ENCODE assay signal across 20 cellular contexts in the genomic region with DNA sequence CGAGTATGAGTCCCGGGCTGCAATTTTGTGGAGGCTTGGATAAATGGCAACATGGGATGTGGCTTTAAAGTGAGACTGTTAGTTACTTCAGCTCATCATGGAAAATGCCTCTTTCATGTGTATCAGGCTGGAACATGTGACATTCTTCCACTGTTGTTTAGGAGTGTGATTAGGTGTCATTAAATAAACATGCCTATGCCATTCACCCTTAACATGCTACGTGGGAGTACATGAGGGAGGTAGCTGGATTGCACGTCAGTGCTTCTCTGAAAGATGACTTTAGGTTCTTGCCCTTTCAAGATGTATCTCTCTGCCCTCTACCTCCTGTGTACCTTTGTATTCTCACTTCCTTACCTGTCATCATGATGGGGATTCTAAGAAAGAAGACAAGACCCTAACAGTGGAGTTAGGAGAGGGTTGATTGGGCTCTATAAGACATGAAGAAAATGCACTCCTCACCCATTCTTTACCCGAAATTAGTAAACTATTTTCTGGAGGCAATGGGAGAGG. TPM values are rescaled to one million over a fixed set of nuclear protein-coding genes. Genes with fewer than 3 reads are reported as not detected.
"Had no signal": no experiment of that assay in that cellular context is flagged by ENCODE, and none has a peak within 500 bp of the region (broad histone marks: within the 10 kb centered on the region; RNA-seq: fewer than 3 reads in every experiment).

No MANE protein-coding gene starts in this region.

- H3K36me3 ChIP-seq: prostate gland, uterus had no signal

- DNase-seq: amygdala; body of pancreas; dorsolateral prefrontal cortex; endodermal cell; glutamatergic neuron; hippocampal formation; left lung; mammary epithelial cell; midbrain; SHP77 treated with DMSO at 0.1 percent for 48 hours; SK-N-SH; stimulated activated CD4-positive, alpha-beta T cell treated with anti-CD3 and anti-CD28 coated beads, Interleukin-12 subunit alpha, Interleukin-12 subunit beta, amount 100 ng/mL, for 4 hours; uterus had no signal

- H3K4me3 Mint-ChIP-seq: activated CD4-positive, alpha-beta T cell treated with anti-CD3 and anti-CD28 coated beads for 36 hours; endodermal cell; stimulated activated naive CD8-positive, alpha-beta T cell treated with anti-CD3 and anti-CD28 coated beads, Interleukin-15, Interleukin-2, amounts not matched to agents 100 ng/mL and 50 ng/mL, for 24 hours had no signal

- H3K27ac ChIP-seq: body of pancreas, dorsolateral prefrontal cortex, left lung, prostate gland, right atrium auricular region, tibial nerve, uterus had no signal

- H3K27ac Mint-ChIP-seq: activated T-cell treated with anti-CD3 and anti-CD28 coated beads, Interleukin-2, amount 50 U/mL, for 72 hours; endodermal cell; stimulated activated naive CD8-positive, alpha-beta T cell treated with anti-CD3 and anti-CD28 coated beads, Interleukin-15, Interleukin-2, amounts not matched to agents 100 ng/mL and 50 ng/mL, for 24 hours had no signal

- ATAC-seq: body of pancreas, left lung had no signal

- H3K27me3 ChIP-seq: body of pancreas, left lung, right atrium auricular region, uterus had no signal

- H3K27me3 Mint-ChIP-seq: activated CD4-positive, alpha-beta T cell treated with anti-CD3 and anti-CD28 coated beads for 36 hours had no signal

- H3K4me2 ChIP-seq: SK-N-SH had no signal

- H3K4me1 ChIP-seq: left lung, prostate gland, right atrium auricular region, uterus had no signal

- H3K9me3 ChIP-seq: body of pancreas, left lung, prostate gland, right atrium auricular region, SK-N-SH, tibial nerve, uterus had no signal

- H3K9me3 Mint-ChIP-seq: activated T-cell treated with anti-CD3 and anti-CD28 coated beads, Interleukin-2, amount 50 U/mL, for 72 hours; endodermal cell; stimulated activated naive CD8-positive, alpha-beta T cell treated with anti-CD3 and anti-CD28 coated beads, Interleukin-15, Interleukin-2, amounts not matched to agents 100 ng/mL and 50 ng/mL, for 24 hours had no signal

- H3K4me3 ChIP-seq: body of pancreas, dorsolateral prefrontal cortex, left lung, prostate gland, right atrium auricular region, tibial nerve, uterus had no signal

RNA-seq across cellular contexts. Expression of gene AKR1E2, which starts 8.9 kb away (rescaled TPM):
- polyA plus RNA-seq: mammary epithelial cell, neural cell had no signal
